ENCODE assay signal across 25 cellular contexts in genomic region chr11:83721286-83721685, GRCh38.
DNase-seq lines count a peak whose midpoint lies in the region; ATAC-seq, FAIRE-seq and TF ChIP-seq lines count a peak whose summit lies in the region.
"Had no signal": no experiment of that assay in that cellular context is flagged by ENCODE, and none has a peak within 500 bp of the region (broad histone marks: within the 10 kb centered on the region; RNA-seq: fewer than 3 reads in every experiment).

No MANE protein-coding gene starts in this region.

- H4K5ac ChIP-seq in IMR-90 (ENCODE audit: low read depth, low read length), result no peak overlapping the region

- POLR2A ChIA-PET in Caco-2 (lab: Charles Lee), result interaction anchor here (0.6 to 1.0 kb wide), 3 partner anchors 35 to 485 kb away, joined by 3 to 6 read pairs (median 4); partner anchors contain the start of gene CCDC90B
- POLR2A ChIA-PET in IMR-90 (lab: Charles Lee; ENCODE audit: unreplicated experiment), result no interaction called here
- POLR2A ChIA-PET in WTC11 (lab: Charles Lee), result no interaction called here

- H3K27ac ChIP-seq in IMR-90 (ENCODE audit: insufficient read depth, low read length) (no peak overlapping the region), keratinocyte (ENCODE audit: control insufficient read depth, insufficient read depth, low read length) (no peak overlapping the region), dorsolateral prefrontal cortex (peak overlapping the region in 6 of 59 donors; percentile 2 to 30 (median 18))
- H3K27ac ChIP-seq: A549, brain microvascular endothelial cell, SJCRH30, skin epidermis had no signal

- H3K4me3 Mint-ChIP-seq in Caco-2 (ENCODE audit: unreplicated experiment), result peak overlapping the region; percentile 3
- no peak overlapping the region for H3K4me3 Mint-ChIP-seq in WTC11
- no peak overlapping the region for H3K4me3 Mint-ChIP-seq in effector memory CD8-positive, alpha-beta T cell
- H3K4me3 Mint-ChIP-seq: activated CD4-positive, alpha-beta T cell treated with anti-CD3 and anti-CD28 coated beads for 36 hours; memory B cell; T-helper 1 cell treated with Interleukin-12 subunit alpha and Interleukin-12 subunit beta and Interleukin-4 antibody, amounts not matched to agents 30 μg/mL and 1 μg/mL, for 36 hours had no signal

- H3K27me3 ChIP-seq in Caco-2 (replicated peaks; ENCODE audit: control insufficient read depth, insufficient read depth, low read length) (no peaks in the 10 kb centered on the region), IMR-90 (ENCODE audit: control insufficient read depth, insufficient read depth, low read length) (peaks cover 7% of the 10 kb centered on the region), keratinocyte (ENCODE audit: control insufficient read depth, extremely low read depth, insufficient read depth, low read length) (no peaks in the 10 kb centered on the region), dorsolateral prefrontal cortex (no peaks in the 10 kb centered on the region)
- H3K27me3 ChIP-seq: BE2C, SJCRH30 had no signal

- H3K4ac ChIP-seq in IMR-90 (ENCODE audit: low read depth, low read length), result no peak overlapping the region

- H3K9me3 Mint-ChIP-seq in Caco-2 (ENCODE audit: unreplicated experiment), result peaks cover 8% of the 10 kb centered on the region
- no peaks in the 10 kb centered on the region for H3K9me3 Mint-ChIP-seq in WTC11
- no peaks in the 10 kb centered on the region for H3K9me3 Mint-ChIP-seq in effector memory CD8-positive, alpha-beta T cell
- H3K9me3 Mint-ChIP-seq: memory B cell; T-helper 1 cell treated with Interleukin-12 subunit alpha and Interleukin-12 subunit beta and Interleukin-4 antibody, amounts not matched to agents 30 μg/mL and 1 μg/mL, for 36 hours had no signal

- no peak overlapping the region for H2BK120ac ChIP-seq in IMR-90 (ENCODE audit: low read depth, low read length)

- TF ChIP-seq CTCF in Caco-2 (IDR thresholded peaks at IDR 0.05; ENCODE audit: insufficient read depth in 1 of 2, low read depth in 1 of 2, low read length in 1 of 2, severe bottlenecking in 1 of 2, unreplicated experiment in 1 of 2) (no peak), IMR-90 (conservative IDR thresholded peaks at IDR 0.05; ENCODE audit: low read depth, low read length) (no peak), WTC11 (IDR thresholded peaks at IDR 0.05) (no peak), keratinocyte (optimal IDR thresholded peaks at IDR 0.05 in 1 of 3, IDR thresholded peaks at IDR 0.05 in 1 of 3, conservative IDR thresholded peaks at IDR 0.05 in 1 of 3; ENCODE audit: extremely low read depth in 1 of 3, insufficient read depth in 2 of 3, low read length in 3 of 3) (no peak), dorsolateral prefrontal cortex (IDR thresholded peaks at IDR 0.05 in 54 of 56, conservative IDR thresholded peaks at IDR 0.05 in 2 of 56; ENCODE audit: low read depth in 1 of 56, partially characterized antibody in 56 of 56) (no peak)

- H3K27ac Mint-ChIP-seq in Caco-2 (ENCODE audit: unreplicated experiment) (peak overlapping the region; percentile 5), WTC11 (0 out of 2 replicates have a peak overlapping the region, but pooled peaks have one; percentile 10)
- H3K27ac Mint-ChIP-seq in effector memory CD8-positive, alpha-beta T cell, result no peak overlapping the region
- H3K27ac Mint-ChIP-seq: activated CD4-positive, alpha-beta T cell treated with anti-CD3 and anti-CD28 coated beads for 36 hours; memory B cell; T-helper 1 cell treated with Interleukin-12 subunit alpha and Interleukin-12 subunit beta and Interleukin-4 antibody, amounts not matched to agents 30 μg/mL and 1 μg/mL, for 36 hours had no signal

- H2AFZ ChIP-seq in IMR-90 (replicated peaks; ENCODE audit: low read length, poor library complexity), result no peak overlapping the region
- H2AFZ ChIP-seq in keratinocyte (ENCODE audit: control insufficient read depth, low read length), result no peak overlapping the region

- no peaks in the 10 kb centered on the region for H3K9me1 ChIP-seq in IMR-90 (ENCODE audit: insufficient read depth, low read length)
- H3K9me1 ChIP-seq in keratinocyte (ENCODE audit: control insufficient read depth, extremely low read depth, insufficient read depth, low read length), result no peaks in the 10 kb centered on the region

- FAIRE-seq in keratinocyte (lab: Jason Lieb, UNC), result no peak
- FAIRE-seq: A549, colon had no signal

- H3K4me1 Mint-ChIP-seq in Caco-2 (ENCODE audit: low read depth, unreplicated experiment), result peaks cover 35% of the 10 kb centered on the region
- H3K4me1 Mint-ChIP-seq in WTC11, result peaks cover 71% of the 10 kb centered on the region
- peaks cover 0 to 11% of the 10 kb centered on the region in 2 donors for H3K4me1 Mint-ChIP-seq in effector memory CD8-positive, alpha-beta T cell (ENCODE audit: low read depth in 2 of 2)

- no peak for DNase-seq in Caco-2
- peak; percentile 8 for DNase-seq in IMR-90
- DNase-seq in WTC11 (ENCODE audit: low spot score), result no peak
- DNase-seq in keratinocyte (ENCODE audit: low read depth, low spot score), result peak; percentile 13
- no peak for DNase-seq in dorsolateral prefrontal cortex
- no peak for DNase-seq in effector memory CD8-positive, alpha-beta T cell
- no peak for DNase-seq in COLO829 (ENCODE audit: low spot score)
- no peak for DNase-seq in DMS153 treated with DMSO at 0.1 percent for 48 hours (lab: John Stamatoyannopoulos, UW; ENCODE audit: unreplicated experiment)
- DNase-seq: activated CD4-positive, alpha-beta T cell treated with anti-CD3 and anti-CD28 coated beads for 36 hours; activated gamma-delta T cell treated with Interleukin-2 at 50 U/mL for 16 hours; BE2C; brain microvascular endothelial cell; glutamatergic neuron; HCEC 1CT; left cardiac atrium; NCI-H1105 treated with DMSO at 0.1 percent for 48 hours; NCI-H2029 treated with DMSO at 0.1 percent for 48 hours; NCI-H446 treated with DMSO at 0.1 percent for 48 hours; nucleus accumbens; SJCRH30 had no signal

- H4K8ac ChIP-seq in IMR-90 (ENCODE audit: low read depth in 2 of 2, low read length in 2 of 2), result no peak overlapping the region

- dilution Hi-C loops in IMR-90 (cut with HindIII; ENCODE audit: low sequenced_read_pairs, unreplicated experiment), result no loop called here
- dilution Hi-C loops in keratinocyte (cut with MboI; ENCODE audit: extremely low pct_ligation_motif_present, low sequenced_read_pairs), result no loop called here

- H3K4me1 ChIP-seq in Caco-2 (peaks cover 49% of the 10 kb centered on the region), IMR-90 (ENCODE audit: control insufficient read depth, insufficient read depth, low read length) (no peaks in the 10 kb centered on the region), keratinocyte (ENCODE audit: control insufficient read depth, extremely low read depth, insufficient read depth, low read length) (peaks cover 10% of the 10 kb centered on the region)
- H3K4me1 ChIP-seq: A549, SJCRH30 had no signal

- H2AK9ac ChIP-seq in IMR-90 (replicated peaks; ENCODE audit: low read depth, low read length, poor library complexity), result no peak overlapping the region

- no peak overlapping the region for H2BK5ac ChIP-seq in IMR-90 (ENCODE audit: low read depth, low read length, poor library complexity, severe bottlenecking)

- BruUV-seq in Caco-2 (replicated peaks; lab: Mats Ljungman, UMichigan) (no TSS peak), IMR-90 (replicated peaks; lab: Mats Ljungman, UMichigan) (no TSS peak)

- no peak overlapping the region for H4K91ac ChIP-seq in IMR-90 (ENCODE audit: insufficient read depth, low read depth, low read length)

- no peaks in the 10 kb centered on the region for H3K79me2 ChIP-seq in keratinocyte (ENCODE audit: control insufficient read depth, insufficient read depth, low read length)

- no peaks in the 10 kb centered on the region for H4K20me1 ChIP-seq in IMR-90 (ENCODE audit: insufficient read depth, low read length)
- H4K20me1 ChIP-seq in keratinocyte (ENCODE audit: control insufficient read depth, extremely low read depth, insufficient read depth, low read length), result no peaks in the 10 kb centered on the region

- H3K9ac ChIP-seq in IMR-90 (ENCODE audit: low read depth, low read length) (no peak overlapping the region), keratinocyte (ENCODE audit: control insufficient read depth, extremely low read depth, insufficient read depth, low read length) (no peak overlapping the region)

- H3K4me3 ChIP-seq in Caco-2 (ENCODE audit: low read depth, low read length) (no peak overlapping the region), IMR-90 (ENCODE audit: insufficient read depth, low read depth, low read length) (no peak overlapping the region), keratinocyte (ENCODE audit: control insufficient read depth in 2 of 3, extremely low read depth in 1 of 3, insufficient read depth in 2 of 3, low read depth in 1 of 3, low read length in 3 of 3) (no peak overlapping the region), dorsolateral prefrontal cortex (no peak overlapping the region)
- H3K4me3 ChIP-seq: A549, SJCRH30, skin epidermis had no signal

- ATAC-seq in IMR-90 (ENCODE audit: low read depth), result no peak
- ATAC-seq in WTC11, result no peak
- ATAC-seq in effector memory CD8-positive, alpha-beta T cell (replicated peaks), result no peak
- ATAC-seq: A549; activated CD4-positive, alpha-beta T cell treated with anti-CD3 and anti-CD28 coated beads for 36 hours; left cardiac atrium had no signal

- intact Hi-C loops in Caco-2 (cut with micrococcal nuclease; ENCODE audit: unreplicated experiment) (no loop called here), IMR-90 (cut with micrococcal nuclease) (no loop called here), dorsolateral prefrontal cortex (cut with DNase I) (loop anchor here (5.0 to 10.0 kb wide), 2 partner anchors 94 to 96 kb away; no protein-coding TSS in a partner anchor)

- no CpG with 5 or more reads among the region's 2 CpGs for WGBS in IMR-90 (ENCODE audit: extremely low coverage in 2 of 2, insufficient read length in 1 of 2), 2 experiments

- no peak overlapping the region for H2AK5ac ChIP-seq in IMR-90 (ENCODE audit: low read depth, low read length)

- in situ Hi-C loops in IMR-90 (cut with MboI; ENCODE audit: low sequenced_read_pairs), result no loop called here

- no peak overlapping the region for H3K56ac ChIP-seq in IMR-90 (ENCODE audit: extremely low read depth, insufficient read depth, low read length)

- no peaks in the 10 kb centered on the region for H3K79me1 ChIP-seq in IMR-90 (ENCODE audit: low read depth in 1 of 2, low read length in 2 of 2)

- no peak overlapping the region for H2BK20ac ChIP-seq in IMR-90 (ENCODE audit: low read depth, low read length)

- H3K23ac ChIP-seq in IMR-90 (ENCODE audit: low read depth, low read length), result no peak overlapping the region

- no peak overlapping the region for H2BK15ac ChIP-seq in IMR-90 (ENCODE audit: low read depth, low read length)

- no peaks in the 10 kb centered on the region for H3K36me3 ChIP-seq in Caco-2 (ENCODE audit: control insufficient read depth, insufficient read depth, low read length)
- H3K36me3 ChIP-seq in IMR-90 (ENCODE audit: control insufficient read depth, insufficient read depth, low read length), result no peaks in the 10 kb centered on the region
- H3K36me3 ChIP-seq in keratinocyte (ENCODE audit: control insufficient read depth in 2 of 2, extremely low read depth in 1 of 2, insufficient read depth in 2 of 2, low read length in 2 of 2), result no peaks in the 10 kb centered on the region
- H3K36me3 ChIP-seq: BE2C, brain microvascular endothelial cell, SJCRH30 had no signal

- H3K36me3 Mint-ChIP-seq in Caco-2 (ENCODE audit: insufficient read depth, unreplicated experiment) (peaks cover 12% of the 10 kb centered on the region), WTC11 (peaks cover 6% of the 10 kb centered on the region)
- no peaks in the 10 kb centered on the region for H3K36me3 Mint-ChIP-seq in effector memory CD8-positive, alpha-beta T cell (ENCODE audit: insufficient read depth)
- H3K36me3 Mint-ChIP-seq: memory B cell had no signal

- H3K14ac ChIP-seq in IMR-90 (replicated peaks; ENCODE audit: low read depth, low read length), result no peak overlapping the region

- H3K18ac ChIP-seq in IMR-90 (ENCODE audit: low read depth, low read length), result no peak overlapping the region

- TF ChIP-seq RAD21 in IMR-90 (IDR thresholded peaks at IDR 0.05; ENCODE audit: low read length), result no peak

- no peak for TF ChIP-seq POLR2A in IMR-90 (IDR thresholded peaks at IDR 0.05; ENCODE audit: low read depth, low read length)

- CTCF ChIA-PET in Caco-2 (lab: Charles Lee), result interaction anchor here (0.7 to 1.4 kb wide), 2 partner anchors 10 to 27 kb away, joined by 4 to 7 read pairs; no protein-coding TSS in a partner anchor
- CTCF ChIA-PET in IMR-90 (lab: Yijun Ruan, JAX), result interaction anchor here (1.7 kb wide), 1 partner anchor 10 kb away, joined by 4 read pairs; no protein-coding TSS in a partner anchor
- CTCF ChIA-PET in WTC11 (lab: Charles Lee), result interaction anchor here (0.6 to 1.6 kb wide), 3 partner anchors 11 to 478 kb away, joined by 3 to 4 read pairs (median 3); no protein-coding TSS in a partner anchor

- no peaks in the 10 kb centered on the region for H3K27me3 Mint-ChIP-seq in Caco-2 (ENCODE audit: insufficient read depth, unreplicated experiment)
- H3K27me3 Mint-ChIP-seq in WTC11 (ENCODE audit: low read depth), result 0 out of 2 replicates have a peak, but pooled peaks cover 4% of the 10 kb centered on the region
- H3K27me3 Mint-ChIP-seq in effector memory CD8-positive, alpha-beta T cell, result peaks cover 0 to 6% of the 10 kb centered on the region in 2 donors

- H3K4me2 ChIP-seq in IMR-90 (ENCODE audit: low read depth, low read length), result no peak overlapping the region
- H3K4me2 ChIP-seq in keratinocyte (ENCODE audit: control insufficient read depth, extremely low read depth, insufficient read depth, low read depth, low read length), result no peak overlapping the region
- H3K4me2 ChIP-seq: A549 had no signal

- H3K9me3 ChIP-seq in Caco-2, result no peaks in the 10 kb centered on the region
- no peaks in the 10 kb centered on the region for H3K9me3 ChIP-seq in IMR-90 (ENCODE audit: control insufficient read depth, insufficient read depth, low read length)
- no peaks in the 10 kb centered on the region for H3K9me3 ChIP-seq in keratinocyte (ENCODE audit: control insufficient read depth, low read depth, low read length)
- H3K9me3 ChIP-seq: A549, BE2C, SJCRH30 had no signal

Comparison
In these comparisons a context has a peak if more than half of its experiments do, and no peak if none do; other contexts are left out.
1. DNase-seq: peak in IMR-90 (single experiment) and keratinocyte (single experiment); none in Caco-2 (0 of 2), WTC11 (single experiment), dorsolateral prefrontal cortex (0 of 10), effector memory CD8-positive, alpha-beta T cell (0 of 3), COLO829 (single experiment) and DMS153 treated with DMSO at 0.1 percent for 48 hours (single experiment).
2. H3K27ac Mint-ChIP-seq: peak in Caco-2 (single experiment) and WTC11 (single experiment); none in effector memory CD8-positive, alpha-beta T cell (0 of 2).
3. intact Hi-C loops: an anchor here in dorsolateral prefrontal cortex (5.0 to 10.0 kb wide); none called in Caco-2 and IMR-90.